In genomic region chr1:88683848-88684481, GRCh38 we compare ENCODE assay signal across 1 cellular context.
TF ChIP-seq lines count a peak whose summit lies in the region.

Gene PKN2 (plus strand): TSS chr1:88684273. CDS start chr1:88684581, 308 bp downstream.

TF ChIP-seq in K562, 482 proteins besides CTCF, POLR2A, EP300 and RAD21 (continued from another document and continues in another):
- TF ChIP-seq ZNF511 (CRISPR knock-in tag; IDR thresholded peaks at IDR 0.05) (no peak), JUNB (CRISPR knock-in tag; conservative IDR thresholded peaks at IDR 0.05) (no peak), BCLAF1 (IDR thresholded peaks at IDR 0.05; ENCODE audit: borderline replicate concordance in 1 of 2, control insufficient read depth in 1 of 2, low read depth in 2 of 2, low read length in 1 of 2) (0 out of 4 replicates have a peak, but pooled peaks of 1 of the 2 experiments have one; percentile 57), SIN3B (IDR thresholded peaks at IDR 0.05; ENCODE audit: low read depth) (peak; percentile 73), KLF10 (CRISPR knock-in tag; IDR thresholded peaks at IDR 0.05) (no peak), FOXO4 (CRISPR knock-in tag; IDR thresholded peaks at IDR 0.05) (no peak), PRMT5 (CRISPR knock-in tag; IDR thresholded peaks at IDR 0.05) (no peak), VEZF1 (CRISPR knock-in tag; IDR thresholded peaks at IDR 0.05) (peak; percentile 87), CHD2 (IDR thresholded peaks at IDR 0.05; ENCODE audit: low read depth, low read length) (no peak; the same call in 1 of the 2 replicates), FOXJ3 (CRISPR knock-in tag; IDR thresholded peaks at IDR 0.05) (no peak), NFATC3 (IDR thresholded peaks at IDR 0.05) (no peak), HBP1 (CRISPR knock-in tag; IDR thresholded peaks at IDR 0.05) (no peak), E2F3 (CRISPR knock-in tag; IDR thresholded peaks at IDR 0.05) (no peak), RBFOX2 (IDR thresholded peaks at IDR 0.05; ENCODE audit: low read depth, low read length) (peak; percentile 95), NFIC (IDR thresholded peaks at IDR 0.05) (no peak), PTRF (tag; IDR thresholded peaks at IDR 0.05) (no peak), NFXL1 (CRISPR knock-in tag; IDR thresholded peaks at IDR 0.05) (no peak), THAP7 (CRISPR knock-in tag; IDR thresholded peaks at IDR 0.05) (no peak), ZBTB11 (CRISPR knock-in tag; IDR thresholded peaks at IDR 0.05) (no peak; a peak in 1 of 6 replicates), ATF1 (CRISPR knock-in tag; IDR thresholded peaks at IDR 0.05) (peak; percentile 93), ATF1 (tag; IDR thresholded peaks at IDR 0.05) (peak; percentile 98), ZNF143 (CRISPR knock-in tag; IDR thresholded peaks at IDR 0.05) (no peak), GTF2A2 (tag; IDR thresholded peaks at IDR 0.05) (no peak), CREB3L1 (IDR thresholded peaks at IDR 0.05; ENCODE audit: borderline replicate concordance, low read depth) (no peak), ZNF347 (CRISPR knock-in tag; IDR thresholded peaks at IDR 0.05; ENCODE audit: low read depth) (no peak), ZFP30 (CRISPR knock-in tag; IDR thresholded peaks at IDR 0.05; ENCODE audit: borderline replicate concordance) (no peak), MYNN (IDR thresholded peaks at IDR 0.05) (peak; percentile 39; the same call in 1 of the 2 replicates), MYNN (CRISPR knock-in tag; IDR thresholded peaks at IDR 0.05) (no peak), COPS2 (conservative IDR thresholded peaks at IDR 0.05) (no peak), POLR2AphosphoS2 (IDR thresholded peaks at IDR 0.05; ENCODE audit: low read length) (peak; percentile 62; the same call in 1 of the 2 replicates), SMAD1 (IDR thresholded peaks at IDR 0.05; ENCODE audit: low read depth, low read length, partially characterized antibody) (peak; percentile 14), ZFP91 (CRISPR knock-in tag; IDR thresholded peaks at IDR 0.05) (no peak), ZNF197 (CRISPR knock-in tag; IDR thresholded peaks at IDR 0.05; ENCODE audit: low read depth) (no peak; the same call in 1 of the 2 replicates), BDP1 (IDR thresholded peaks at IDR 0.05; ENCODE audit: insufficient read depth, insufficient read length) (no peak), CTBP1 (IDR thresholded peaks at IDR 0.05; ENCODE audit: borderline replicate concordance) (peak; percentile 86; the same call in 1 of the 2 replicates), RBM15 (IDR thresholded peaks at IDR 0.05; ENCODE audit: insufficient read depth, low read length) (no peak), POU5F1 (IDR thresholded peaks at IDR 0.05; ENCODE audit: borderline replicate concordance, low read depth, low read length, partially characterized antibody) (no peak), MCM2 (IDR thresholded peaks at IDR 0.05; ENCODE audit: low read depth) (no peak), DPF2 (IDR thresholded peaks at IDR 0.05) (peak; percentile 73), TOE1 (IDR thresholded peaks at IDR 0.05; ENCODE audit: borderline replicate concordance) (peak; percentile 77), TOE1 (CRISPR knock-in tag; IDR thresholded peaks at IDR 0.05; ENCODE audit: borderline replicate concordance, low read depth) (no peak), GTF2E2 (tag; IDR thresholded peaks at IDR 0.05) (peak; percentile 24; the same call in 1 of the 2 replicates), NR3C1 (CRISPR knock-in tag; IDR thresholded peaks at IDR 0.05) (no peak), ARID3B (CRISPR knock-in tag; IDR thresholded peaks at IDR 0.05; ENCODE audit: borderline replicate concordance) (no peak), DIDO1 (tag; IDR thresholded peaks at IDR 0.05; ENCODE audit: low read depth) (no peak), SMARCA5 (IDR thresholded peaks at IDR 0.05) (no peak), TGIF2 (CRISPR knock-in tag; IDR thresholded peaks at IDR 0.05) (no peak), TAF7 (tag; IDR thresholded peaks at IDR 0.05) (peak; percentile 63), SMARCE1 (IDR thresholded peaks at IDR 0.05) (peak; percentile 76; the same call in 1 of the 2 replicates), FOSL1 (tag; conservative IDR thresholded peaks at IDR 0.05) (no peak)
